28 cellular contexts compared by ENCODE assay signal in the genomic region with DNA sequence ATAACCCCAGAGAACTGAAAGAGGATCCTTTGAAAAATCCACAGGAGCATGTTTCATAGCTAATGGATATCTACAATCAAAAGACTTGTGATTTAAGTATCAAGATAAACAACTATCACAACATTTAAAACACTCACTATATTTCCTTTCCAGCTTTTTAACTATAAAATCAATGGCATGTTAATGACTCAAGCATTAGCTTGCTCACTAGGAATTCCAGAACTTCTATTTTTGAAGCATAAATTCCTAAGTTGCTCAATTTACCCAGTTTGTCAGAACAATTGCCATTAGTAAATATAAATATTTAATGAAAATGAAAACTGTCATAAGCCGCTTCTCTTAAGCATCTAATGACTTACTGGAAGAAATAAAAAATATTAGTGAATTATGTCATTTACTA.
DNase-seq lines count a peak whose midpoint lies in the region; ATAC-seq and TF ChIP-seq lines count a peak whose summit lies in the region.
"Had no signal": no experiment of that assay in that cellular context is flagged by ENCODE, and none has a peak within 500 bp of the region (broad histone marks: within the 10 kb centered on the region; RNA-seq: fewer than 3 reads in every experiment).

No MANE protein-coding gene starts in this region.

- H3K27ac ChIP-seq in mesenchymal stem cell (ENCODE audit: low read length, poor library complexity, severe bottlenecking), result peak overlapping the region; percentile 38
- H3K27ac ChIP-seq: BLaER1 treated with 17β-estradiol and CSF1 and Interleukin-3, amounts not matched to agents 10 nM and 100 nM; colonic mucosa; lower lobe of right lung; ovary; SK-N-MC had no signal

- DNase-seq in ELR (ENCODE audit: low read depth), result peak; percentile 66
- peak; percentile 28 for DNase-seq in epithelial cell of esophagus (ENCODE audit: low read depth)
- DNase-seq in mesenchymal stem cell, result peak; percentile 49
- DNase-seq in activated CD4-positive, alpha-beta T cell treated with anti-CD3 and anti-CD28 coated beads, Interleukin-2, amount 50 U/mL, for 48 hours, result no peak
- DNase-seq in OCI-M1 (lab: John Stamatoyannopoulos, UW), result no peak
- DNase-seq in NCI-H446 (lab: John Stamatoyannopoulos, UW), result no peak
- no peak for DNase-seq in cortex of kidney (lab: John Stamatoyannopoulos, UW)
- DNase-seq: ACHN; activated CD4-positive, alpha-beta T cell treated with anti-CD3 and anti-CD28 coated beads for 36 hours; activated effector memory CD4-positive, alpha-beta T cell treated with anti-CD3 and anti-CD28 coated beads, Interleukin-2, amount 50 U/mL, for 16 hours; activated T-cell treated with anti-CD3 and anti-CD28 coated beads for 4 hours; colonic mucosa; DMS53; endodermal cell; GF-D8; glutamatergic neuron; Karpas-422; lower lobe of right lung; NCI-H1436 treated with DMSO at 0.1 percent for 48 hours; NCI-H2107; nephron progenitor cell; ovary; stimulated activated CD4-positive, alpha-beta T cell treated with anti-CD3 and anti-CD28 coated beads, Interleukin-4, amount 100 ng/mL, for 1 hour; substantia nigra; T-helper 2 cell had no signal

- no peak overlapping the region for H2BK15ac ChIP-seq in mesenchymal stem cell (ENCODE audit: low read depth, poor library complexity, severe bottlenecking)

- no peak overlapping the region for H3K14ac ChIP-seq in mesenchymal stem cell (ENCODE audit: low read length in 2 of 2)

- ATAC-seq in SK-N-SH treated with all-trans-retinoic acid at 6 μM for 48 hours, result peak; percentile 52
- ATAC-seq: activated CD4-positive, alpha-beta T cell treated with anti-CD3 and anti-CD28 coated beads for 36 hours; lower lobe of right lung had no signal

- H3K9ac ChIP-seq in mesenchymal stem cell (ENCODE audit: low read length), result peak overlapping the region; percentile 30
- H3K9ac ChIP-seq: BLaER1 treated with 17β-estradiol and CSF1 and Interleukin-3, amounts not matched to agents 10 nM and 100 nM had no signal

- H2AFZ ChIP-seq in mesenchymal stem cell (ENCODE audit: low read depth, low read length), result no peak overlapping the region

- no peak overlapping the region for H2BK5ac ChIP-seq in mesenchymal stem cell (ENCODE audit: low read depth, low read length, poor library complexity, severe bottlenecking)

- H3K36me3 ChIP-seq in mesenchymal stem cell (ENCODE audit: control insufficient read depth in 1 of 2, insufficient read depth in 2 of 2, low read depth in 1 of 2, low read length in 2 of 2), result no peaks in the 10 kb centered on the region
- H3K36me3 ChIP-seq: BLaER1 treated with 17β-estradiol and CSF1 and Interleukin-3, amounts not matched to agents 10 nM and 100 nM; colonic mucosa; lower lobe of right lung; ovary had no signal

- H3K4me3 ChIP-seq in epithelial cell of esophagus (ENCODE audit: low read length) (no peak overlapping the region), mesenchymal stem cell (ENCODE audit: insufficient read depth in 1 of 2, low read depth in 1 of 2, low read length in 2 of 2) (no peak overlapping the region)
- H3K4me3 ChIP-seq: BLaER1 treated with 17β-estradiol and CSF1 and Interleukin-3, amounts not matched to agents 10 nM and 100 nM; colonic mucosa; lower lobe of right lung; ovary; SK-N-MC had no signal

- no peak overlapping the region for H2BK12ac ChIP-seq in mesenchymal stem cell (ENCODE audit: low read length in 2 of 2)

- H4K91ac ChIP-seq in mesenchymal stem cell (ENCODE audit: low read length), result no peak overlapping the region

- no peak overlapping the region for H3K18ac ChIP-seq in mesenchymal stem cell (ENCODE audit: low read depth in 1 of 2, low read length in 2 of 2)

- H3K9me3 ChIP-seq in mesenchymal stem cell (ENCODE audit: control insufficient read depth, low read length), result no peaks in the 10 kb centered on the region
- H3K9me3 ChIP-seq: BLaER1 treated with 17β-estradiol and CSF1 and Interleukin-3, amounts not matched to agents 10 nM and 100 nM; colonic mucosa; lower lobe of right lung; ovary had no signal

- no peak overlapping the region for H2BK120ac ChIP-seq in mesenchymal stem cell (ENCODE audit: low read depth, low read length)

- H3K4ac ChIP-seq in mesenchymal stem cell (ENCODE audit: low read depth in 1 of 2, low read length in 2 of 2), result no peak overlapping the region

- no peak overlapping the region for H2AK5ac ChIP-seq in mesenchymal stem cell (ENCODE audit: low read length, severe bottlenecking)

- peaks cover 5% of the 10 kb centered on the region for H3K4me1 ChIP-seq in mesenchymal stem cell (ENCODE audit: control insufficient read depth, insufficient read depth, low read depth, low read length)
- H3K4me1 ChIP-seq: BLaER1 treated with 17β-estradiol and CSF1 and Interleukin-3, amounts not matched to agents 10 nM and 100 nM; colonic mucosa; lower lobe of right lung had no signal

- no peaks in the 10 kb centered on the region for H3K27me3 ChIP-seq in mesenchymal stem cell (ENCODE audit: control insufficient read depth in 1 of 2, insufficient read depth in 1 of 2, low read length in 2 of 2)
- H3K27me3 ChIP-seq: BLaER1 treated with 17β-estradiol and CSF1 and Interleukin-3, amounts not matched to agents 10 nM and 100 nM; colonic mucosa; ovary had no signal

- no peaks in the 10 kb centered on the region for H3K79me1 ChIP-seq in mesenchymal stem cell (replicated peaks; ENCODE audit: low read length, poor library complexity, severe bottlenecking)

- no peak overlapping the region for H4K8ac ChIP-seq in mesenchymal stem cell (ENCODE audit: low read length)

- no CpG with 5 or more reads among the region's 1 CpG for WGBS in mesenchymal stem cell

- no peak overlapping the region for H3K23ac ChIP-seq in mesenchymal stem cell (ENCODE audit: low read length in 2 of 2)

- H3K4me2 ChIP-seq in mesenchymal stem cell (ENCODE audit: low read length, poor library complexity, severe bottlenecking), result no peak overlapping the region
- H3K4me2 ChIP-seq: BLaER1 treated with 17β-estradiol and CSF1 and Interleukin-3, amounts not matched to agents 10 nM and 100 nM had no signal

- TF ChIP-seq CTCF in epithelial cell of esophagus (IDR thresholded peaks at IDR 0.05; ENCODE audit: insufficient read depth, low read depth, low read length, missing control alignments), result no peak

TF ChIP-seq in SK-N-SH treated with all-trans-retinoic acid at 6 μM for 48 hours, 23 proteins besides CTCF, POLR2A, EP300 and RAD21:
- TF ChIP-seq, protein P1, sequence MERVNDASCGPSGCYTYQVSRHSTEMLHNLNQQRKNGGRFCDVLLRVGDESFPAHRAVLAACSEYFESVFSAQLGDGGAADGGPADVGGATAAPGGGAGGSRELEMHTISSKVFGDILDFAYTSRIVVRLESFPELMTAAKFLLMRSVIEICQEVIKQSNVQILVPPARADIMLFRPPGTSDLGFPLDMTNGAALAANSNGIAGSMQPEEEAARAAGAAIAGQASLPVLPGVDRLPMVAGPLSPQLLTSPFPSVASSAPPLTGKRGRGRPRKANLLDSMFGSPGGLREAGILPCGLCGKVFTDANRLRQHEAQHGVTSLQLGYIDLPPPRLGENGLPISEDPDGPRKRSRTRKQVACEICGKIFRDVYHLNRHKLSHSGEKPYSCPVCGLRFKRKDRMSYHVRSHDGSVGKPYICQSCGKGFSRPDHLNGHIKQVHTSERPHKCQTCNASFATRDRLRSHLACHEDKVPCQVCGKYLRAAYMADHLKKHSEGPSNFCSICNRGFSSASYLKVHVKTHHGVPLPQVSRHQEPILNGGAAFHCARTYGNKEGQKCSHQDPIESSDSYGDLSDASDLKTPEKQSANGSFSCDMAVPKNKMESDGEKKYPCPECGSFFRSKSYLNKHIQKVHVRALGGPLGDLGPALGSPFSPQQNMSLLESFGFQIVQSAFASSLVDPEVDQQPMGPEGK (CRISPR knock-in tag; IDR thresholded peaks at IDR 0.05; ENCODE audit: borderline replicate concordance), result no peak
- TF ChIP-seq, protein P2, sequence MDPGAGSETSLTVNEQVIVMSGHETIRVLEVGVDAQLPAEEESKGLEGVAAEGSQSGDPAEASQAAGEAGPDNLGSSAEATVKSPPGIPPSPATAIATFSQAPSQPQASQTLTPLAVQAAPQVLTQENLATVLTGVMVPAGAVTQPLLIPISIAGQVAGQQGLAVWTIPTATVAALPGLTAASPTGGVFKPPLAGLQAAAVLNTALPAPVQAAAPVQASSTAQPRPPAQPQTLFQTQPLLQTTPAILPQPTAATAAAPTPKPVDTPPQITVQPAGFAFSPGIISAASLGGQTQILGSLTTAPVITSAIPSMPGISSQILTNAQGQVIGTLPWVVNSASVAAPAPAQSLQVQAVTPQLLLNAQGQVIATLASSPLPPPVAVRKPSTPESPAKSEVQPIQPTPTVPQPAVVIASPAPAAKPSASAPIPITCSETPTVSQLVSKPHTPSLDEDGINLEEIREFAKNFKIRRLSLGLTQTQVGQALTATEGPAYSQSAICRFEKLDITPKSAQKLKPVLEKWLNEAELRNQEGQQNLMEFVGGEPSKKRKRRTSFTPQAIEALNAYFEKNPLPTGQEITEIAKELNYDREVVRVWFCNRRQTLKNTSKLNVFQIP (CRISPR knock-in tag; IDR thresholded peaks at IDR 0.05; ENCODE audit: borderline replicate concordance, low read depth), result no peak
- TF ChIP-seq ISL1 (CRISPR knock-in tag; IDR thresholded peaks at IDR 0.05), result peak; percentile 42; the same call in 1 of the 2 replicates

Comparison
In these comparisons a context has a peak if more than half of its experiments do, and no peak if none do; other contexts are left out.
1. DNase-seq: peak in ELR (single experiment), epithelial cell of esophagus (single experiment) and mesenchymal stem cell (single experiment); none in activated CD4-positive, alpha-beta T cell treated with anti-CD3 and anti-CD28 coated beads, Interleukin-2, amount 50 U/mL, for 48 hours (0 of 2), OCI-M1 (single experiment), NCI-H446 (0 of 2) and cortex of kidney (single experiment).